In genomic region chr1:29895201-29895600, GRCh38 we compare ENCODE assay signal across 21 cellular contexts.
DNase-seq lines count a peak whose midpoint lies in the region; ATAC-seq and TF ChIP-seq lines count a peak whose summit lies in the region.
"Had no signal": no experiment of that assay in that cellular context is flagged by ENCODE, and none has a peak within 500 bp of the region (broad histone marks: within the 10 kb centered on the region; RNA-seq: fewer than 3 reads in every experiment).

No MANE protein-coding gene starts in this region.

- H3K4me3 ChIP-seq in GM23338 = no peak overlapping the region
- no peak overlapping the region for H3K4me3 ChIP-seq in coronary artery
- H3K4me3 ChIP-seq: BLaER1, GM23248 had no signal

- H4K20me1 ChIP-seq in GM23338 (replicated peaks; ENCODE audit: insufficient read depth) = no peaks in the 10 kb centered on the region
- H4K20me1 ChIP-seq: BLaER1 had no signal

- H3K79me2 ChIP-seq in GM23338 (replicated peaks; ENCODE audit: insufficient read depth) = no peaks in the 10 kb centered on the region

- H3K27ac Mint-ChIP-seq in GM23338 = 0 out of 2 replicates have a peak overlapping the region, but pooled peaks have one; percentile 33
- H3K27ac Mint-ChIP-seq in activated CD4-positive, alpha-beta T cell treated with anti-CD3 and anti-CD28 coated beads, Interleukin-2, amount 10 ng/mL, durations not matched to agents 7 days and 5 days = no peak overlapping the region
- H3K27ac Mint-ChIP-seq: B cell; CD8-positive, alpha-beta T cell had no signal

- no peak for TF ChIP-seq CTCF in GM23338 (conservative IDR thresholded peaks at IDR 0.05; ENCODE audit: low read depth in 2 of 2)
- TF ChIP-seq CTCF in coronary artery (IDR thresholded peaks at IDR 0.05) = no peak
- TF ChIP-seq CTCF in GM20000 (IDR thresholded peaks at IDR 0.05; ENCODE audit: extremely low read depth, missing control alignments) = no peak

- no peak for ATAC-seq in GM23338
- ATAC-seq in sciatic nerve = no peak
- no peak for ATAC-seq in GM21737 (IDR thresholded peaks at IDR 0.05; ENCODE audit: unreplicated experiment)
- ATAC-seq: CD8-positive, alpha-beta T cell had no signal

- H3K27me3 ChIP-seq in GM23338 (ENCODE audit: insufficient read depth) = no peaks in the 10 kb centered on the region
- H3K27me3 ChIP-seq: BLaER1 had no signal

- intact Hi-C loops in sciatic nerve (cut with DNase I) = no loop called here

- no peak for DNase-seq in GM23338 (ENCODE audit: low spot score)
- peak; percentile 28 for DNase-seq in coronary artery (ENCODE audit: low spot score)
- DNase-seq in mesenteric fat pad (ENCODE audit: low spot score) = peak; percentile 69
- DNase-seq in sciatic nerve (ENCODE audit: low spot score) = peak; percentile 30
- no peak for DNase-seq in activated CD4-positive, alpha-beta T cell treated with anti-CD3 and anti-CD28 coated beads, Interleukin-2, amount 10 ng/mL, durations not matched to agents 7 days and 5 days
- DNase-seq in ecto neural progenitor cell (ENCODE audit: low spot score) = no peak
- no peak for DNase-seq in GM20000 (ENCODE audit: low spot score)
- DNase-seq: Caco-2; CD4-positive, CD25-positive, alpha-beta regulatory T cell; CD8-positive, alpha-beta T cell; DMS 273 treated with DMSO at 0.1 percent for 48 hours; DMS53; DMS79 treated with DMSO at 0.1 percent for 48 hours; GF-D8; GM23248; HCEC 1CT had no signal

- no peaks in the 10 kb centered on the region for H3F3A ChIP-seq in GM23338 (replicated peaks; ENCODE audit: low read depth)

- H3K4me3 Mint-ChIP-seq in GM23338 = no peak overlapping the region
- H3K4me3 Mint-ChIP-seq in activated CD4-positive, alpha-beta T cell treated with anti-CD3 and anti-CD28 coated beads, Interleukin-2, amount 10 ng/mL, durations not matched to agents 7 days and 5 days = no peak overlapping the region
- H3K4me3 Mint-ChIP-seq: B cell; CD4-positive, CD25-positive, alpha-beta regulatory T cell; CD8-positive, alpha-beta T cell had no signal

- no peaks in the 10 kb centered on the region for H3K36me3 ChIP-seq in GM23338 (ENCODE audit: insufficient read depth)
- H3K36me3 ChIP-seq: BLaER1 had no signal

- H3K4me1 ChIP-seq in GM23338 (ENCODE audit: insufficient read depth) = peaks cover 2% of the 10 kb centered on the region; the same call in 1 of the 2 replicates
- H3K4me1 ChIP-seq: Caco-2 had no signal

- H3K4me1 Mint-ChIP-seq in GM23338 = peaks cover 17% of the 10 kb centered on the region
- no peaks in the 10 kb centered on the region for H3K4me1 Mint-ChIP-seq in activated CD4-positive, alpha-beta T cell treated with anti-CD3 and anti-CD28 coated beads, Interleukin-2, amount 10 ng/mL, durations not matched to agents 7 days and 5 days
- H3K4me1 Mint-ChIP-seq: B cell; CD4-positive, CD25-positive, alpha-beta regulatory T cell had no signal

- H2AFZ ChIP-seq in GM23338 = no peak overlapping the region
- H2AFZ ChIP-seq: GM23248 had no signal

- CTCF ChIA-PET in activated CD4-positive, alpha-beta T cell treated with anti-CD3 and anti-CD28 coated beads, Interleukin-2, amount 10 ng/mL, durations not matched to agents 7 days and 5 days (lab: Charles Lee) = interaction anchor here (1.1 to 1.5 kb wide), 2 partner anchors 10 to 11 kb away, joined by 3 read pairs; no protein-coding TSS in a partner anchor

- no peak overlapping the region for H3K4me2 ChIP-seq in GM23338
- H3K4me2 ChIP-seq: BLaER1 had no signal

- no peaks in the 10 kb centered on the region for H3K9me3 Mint-ChIP-seq in GM23338
- H3K9me3 Mint-ChIP-seq in activated CD4-positive, alpha-beta T cell treated with anti-CD3 and anti-CD28 coated beads, Interleukin-2, amount 10 ng/mL, durations not matched to agents 7 days and 5 days = no peaks in the 10 kb centered on the region
- H3K9me3 Mint-ChIP-seq: CD8-positive, alpha-beta T cell had no signal

- H3K27ac ChIP-seq in GM23338 (ENCODE audit: low read depth) (no peak overlapping the region), coronary artery (no peak overlapping the region)
- H3K27ac ChIP-seq: 22Rv1, BLaER1, C4-2B, GM23248 had no signal

- no peaks in the 10 kb centered on the region for H3K36me3 Mint-ChIP-seq in GM23338 (ENCODE audit: low read depth)
- H3K36me3 Mint-ChIP-seq in activated CD4-positive, alpha-beta T cell treated with anti-CD3 and anti-CD28 coated beads, Interleukin-2, amount 10 ng/mL, durations not matched to agents 7 days and 5 days (ENCODE audit: low read depth) = no peaks in the 10 kb centered on the region
- H3K36me3 Mint-ChIP-seq: CD4-positive, CD25-positive, alpha-beta regulatory T cell; CD8-positive, alpha-beta T cell had no signal

- 0 out of 2 replicates have a peak, but pooled peaks cover 3% of the 10 kb centered on the region for H3K9me2 ChIP-seq in GM23338 (ENCODE audit: insufficient read depth)

- peaks cover 17% of the 10 kb centered on the region for H3K27me3 Mint-ChIP-seq in GM23338 (ENCODE audit: insufficient read depth, low read depth, poor library complexity)
- peaks cover 8% of the 10 kb centered on the region for H3K27me3 Mint-ChIP-seq in activated CD4-positive, alpha-beta T cell treated with anti-CD3 and anti-CD28 coated beads, Interleukin-2, amount 10 ng/mL, durations not matched to agents 7 days and 5 days

- POLR2A ChIA-PET in activated CD4-positive, alpha-beta T cell treated with anti-CD3 and anti-CD28 coated beads, Interleukin-2, amount 10 ng/mL, durations not matched to agents 7 days and 5 days (lab: Charles Lee) = no interaction called here

TF ChIP-seq in GM23338, 12 proteins besides CTCF, POLR2A, EP300 and RAD21 (continues in another document):
- TF ChIP-seq ETS1 (IDR thresholded peaks at IDR 0.05) = no peak
- TF ChIP-seq EZH2phosphoT487 (IDR thresholded peaks at IDR 0.05; ENCODE audit: unreplicated experiment) = no peak
- TF ChIP-seq STAT1 (IDR thresholded peaks at IDR 0.05; ENCODE audit: unreplicated experiment) = no peak
- TF ChIP-seq NANOG (IDR thresholded peaks at IDR 0.05; ENCODE audit: borderline replicate concordance) = no peak
- no peak for TF ChIP-seq EZH2 (IDR thresholded peaks at IDR 0.05; ENCODE audit: low read depth, unreplicated experiment)
- no peak for TF ChIP-seq POLR2AphosphoS5 (IDR thresholded peaks at IDR 0.05; ENCODE audit: low read depth)

Comparison
In these comparisons a context has a peak if more than half of its experiments do, and no peak if none do; other contexts are left out.
1. DNase-seq: peak in coronary artery (single experiment), mesenteric fat pad (single experiment) and sciatic nerve (single experiment); none in GM23338 (single experiment), activated CD4-positive, alpha-beta T cell treated with anti-CD3 and anti-CD28 coated beads, Interleukin-2, amount 10 ng/mL, durations not matched to agents 7 days and 5 days (single experiment), ecto neural progenitor cell (single experiment) and GM20000 (single experiment).